10 cellular contexts compared by ENCODE assay signal in genomic region chr10:117241541-117242462, GRCh38. TPM values are rescaled to one million over a fixed set of nuclear protein-coding genes. Genes with fewer than 3 reads are reported as not detected.
DNase-seq lines count a peak whose midpoint lies in the region; ATAC-seq, FAIRE-seq and TF ChIP-seq lines count a peak whose summit lies in the region.
"Had no signal": no experiment of that assay in that cellular context is flagged by ENCODE, and none has a peak within 500 bp of the region (broad histone marks: within the 10 kb centered on the region; RNA-seq: fewer than 3 reads in every experiment).

No MANE protein-coding gene starts in this region.

- no TSS peak for BruUV-seq in K562 (replicated peaks; lab: Mats Ljungman, UMichigan)
- BruUV-seq in HepG2 (replicated peaks; lab: Mats Ljungman, UMichigan), result no TSS peak

- H3K79me2 ChIP-seq in K562 (ENCODE audit: control insufficient read depth, insufficient read depth, low read length), result no peaks in the 10 kb centered on the region
- no peaks in the 10 kb centered on the region for H3K79me2 ChIP-seq in HepG2 (ENCODE audit: insufficient read depth, low read length)

- H3K4me1 ChIP-seq in left ventricle myocardium inferior (peaks cover 11% of the 10 kb centered on the region), heart right ventricle (peaks cover 0 to 10% (median 3%) of the 10 kb centered on the region in 9 donors), K562 (replicated peaks in 1 of 2; ENCODE audit: control insufficient read depth in 2 of 2, insufficient read depth in 2 of 2, low read length in 2 of 2) (peaks cover 0 to 17% of the 10 kb centered on the region in 2 experiments; a peak in 2 of 5 replicates), HepG2 (ENCODE audit: insufficient read depth, low read length) (0 out of 2 replicates have a peak, but pooled peaks cover 7% of the 10 kb centered on the region), vagina (peaks cover 5% of the 10 kb centered on the region), sigmoid colon (peaks cover 0 to 17% (median 11%) of the 10 kb centered on the region in 4 donors)

- H3K4me3 ChIP-seq in left ventricle myocardium inferior (peak overlapping the region; percentile 46), heart right ventricle (peak overlapping the region in 4 of 10 donors; percentile 14 to 37 (median 22)), K562 (no peak overlapping the region), HepG2 (replicated peaks in 1 of 3; ENCODE audit: insufficient read depth in 1 of 3, low read depth in 2 of 3, low read length in 3 of 3) (peak overlapping the region in 2 of 3 experiments; percentile 16 to 57; a peak in 3 of 6 replicates), vagina (peak overlapping the region; percentile 51 to 53), sigmoid colon (peak overlapping the region in 2 of 4 donors; percentile 18 to 23)

- POLR2A ChIA-PET in K562 (lab: Yijun Ruan, JAX), result interaction anchor here (0.6 to 1.5 kb wide), 4 partner anchors 24 to 103 kb away, joined by 3 to 4 read pairs (median 3); no protein-coding TSS in a partner anchor
- POLR2A ChIA-PET in HepG2 (lab: Yijun Ruan, JAX), result no interaction called here
- POLR2A ChIA-PET in HEK293T (lab: Yijun Ruan, JAX), result no interaction called here

- H3K9me1 ChIP-seq in K562 (ENCODE audit: control insufficient read depth, insufficient read depth, low read length), result no peaks in the 10 kb centered on the region

- TF ChIP-seq RAD21 in K562 (CRISPR knock-in tag; conservative IDR thresholded peaks at IDR 0.05 in 1 of 2, IDR thresholded peaks at IDR 0.05 in 1 of 2) (no peak), HepG2 (CRISPR knock-in tag; IDR thresholded peaks at IDR 0.05) (no peak)

- intact Hi-C loops in left ventricle myocardium inferior (cut with micrococcal nuclease), result no loop called here
- intact Hi-C loops in heart right ventricle (cut with DNase I), result no loop called here
- intact Hi-C loops in K562 (cut with micrococcal nuclease), result no loop called here
- intact Hi-C loops in HepG2 (cut with micrococcal nuclease; ENCODE audit: unreplicated experiment), result no loop called here
- intact Hi-C loops in vagina (cut with DNase I), result no loop called here
- intact Hi-C loops in sigmoid colon (cut with DNase I), result no loop called here

- H4K20me1 ChIP-seq in K562 (replicated peaks; ENCODE audit: control insufficient read depth, insufficient read depth, low read length) (no peaks in the 10 kb centered on the region), HepG2 (ENCODE audit: insufficient read depth, low read length) (no peaks in the 10 kb centered on the region)

- TF ChIP-seq POLR2A in K562 (conservative IDR thresholded peaks at IDR 0.05), result no peak
- no peak for TF ChIP-seq POLR2A in HepG2 (IDR thresholded peaks at IDR 0.05; ENCODE audit: insufficient read depth in 1 of 2, low read depth in 2 of 2, low read length in 2 of 2)
- TF ChIP-seq POLR2A in vagina (IDR thresholded peaks at IDR 0.05), result no peak
- TF ChIP-seq POLR2A in sigmoid colon (IDR thresholded peaks at IDR 0.05), result no peak

- CTCF ChIA-PET in K562 (lab: Yijun Ruan, JAX; ENCODE audit: low intra/inter-chr PET ratio) (no interaction called here), HepG2 (lab: Yijun Ruan, JAX; ENCODE audit: low intra/inter-chr PET ratio, low total read pairs) (no interaction called here), HEK293T (lab: Yijun Ruan, JAX) (no interaction called here)

- TF ChIP-seq CTCF in left ventricle myocardium inferior (IDR thresholded peaks at IDR 0.05; ENCODE audit: borderline replicate concordance) (no peak), heart right ventricle (IDR thresholded peaks at IDR 0.05) (no peak), K562 (IDR thresholded peaks at IDR 0.05 in 2 of 3, conservative IDR thresholded peaks at IDR 0.05 in 1 of 3; ENCODE audit: insufficient read depth in 2 of 3, low read depth in 1 of 3, low read length in 3 of 3) (no peak), HepG2 (CRISPR knock-in tag; IDR thresholded peaks at IDR 0.05) (no peak), vagina (IDR thresholded peaks at IDR 0.05) (no peak), sigmoid colon (IDR thresholded peaks at IDR 0.05) (no peak)

- H2AFZ ChIP-seq in K562 (ENCODE audit: low read depth, low read length) (no peak overlapping the region), HepG2 (ENCODE audit: low read length) (no peak overlapping the region)

- H3K9me3 ChIP-seq in left ventricle myocardium inferior (replicated peaks), result no peaks in the 10 kb centered on the region
- H3K9me3 ChIP-seq in heart right ventricle, result peaks cover 0 to 4% (median 0%) of the 10 kb centered on the region in 11 donors
- H3K9me3 ChIP-seq in K562 (replicated peaks; ENCODE audit: control insufficient read depth, insufficient read depth, low read depth, low read length), result no peaks in the 10 kb centered on the region
- no peaks in the 10 kb centered on the region for H3K9me3 ChIP-seq in HepG2 (ENCODE audit: low read length)
- H3K9me3 ChIP-seq in vagina, result no peaks in the 10 kb centered on the region
- H3K9me3 ChIP-seq in sigmoid colon, result no peaks in the 10 kb centered on the region

- in situ Hi-C loops in K562 (cut with MboI) (loop anchor here (25.0 kb wide), 1 partner anchor 195 kb away; no protein-coding TSS in a partner anchor), HepG2 (cut with HindIII; ENCODE audit: extremely low pct_ligation_motif_present, low pct_unique_long_range_greater_than_20kb) (no loop called here)

- H3K4me2 ChIP-seq in K562 (ENCODE audit: insufficient read depth, low read length) (no peak overlapping the region), HepG2 (ENCODE audit: low read depth, low read length) (peak overlapping the region; percentile 65; the same call in 1 of the 2 replicates)

- H3K27me3 ChIP-seq in left ventricle myocardium inferior (ENCODE audit: low read depth) (peaks cover 96% of the 10 kb centered on the region), heart right ventricle (peaks cover 9 to 90% (median 79%) of the 10 kb centered on the region in 7 donors), K562 (ENCODE audit: control insufficient read depth in 2 of 2, insufficient read depth in 2 of 2, low read length in 2 of 2) (peaks cover 3 to 27% of the 10 kb centered on the region in 2 experiments; a peak in 4 of 5 replicates), HepG2 (ENCODE audit: control insufficient read depth in 1 of 2, insufficient read depth in 2 of 2, low read length in 2 of 2) (peaks cover 9 to 69% of the 10 kb centered on the region in 2 experiments; a peak in 4 of 5 replicates), vagina (no peaks in the 10 kb centered on the region), sigmoid colon (peaks cover 25 to 45% (median 26%) of the 10 kb centered on the region in 3 donors)

- TF ChIP-seq EP300 in K562 (IDR thresholded peaks at IDR 0.05; ENCODE audit: low read length) (peak; percentile 25; the same call in 1 of the 2 replicates), HepG2 (IDR thresholded peaks at IDR 0.05; ENCODE audit: low read depth in 2 of 2, low read length in 2 of 2) (no peak), HepG2 (CRISPR knock-in tag; IDR thresholded peaks at IDR 0.05; ENCODE audit: borderline replicate concordance) (no peak), sigmoid colon (IDR thresholded peaks at IDR 0.05) (no peak)

- FAIRE-seq in K562 (lab: Jason Lieb, UNC), result peak; percentile 37
- no peak for FAIRE-seq in HepG2 (lab: Jason Lieb, UNC)

- H3K27ac ChIP-seq in left ventricle myocardium inferior (replicated peaks) (no peak overlapping the region), heart right ventricle (no peak overlapping the region), K562 (ENCODE audit: extremely low read depth, low read depth, low read length) (no peak overlapping the region), HepG2 (ENCODE audit: extremely low read length, insufficient read depth, low read length) (no peak overlapping the region), vagina (peak overlapping the region; percentile 80), sigmoid colon (no peak overlapping the region)

- H3K9ac ChIP-seq in K562 (ENCODE audit: insufficient read depth in 1 of 2, low read depth in 2 of 2, low read length in 2 of 2), result peak overlapping the region in 1 of 2 experiments; percentile 26; a peak in 1 of 4 replicates
- no peak overlapping the region for H3K9ac ChIP-seq in HepG2 (ENCODE audit: insufficient read depth, low read depth, low read length)

- H3K36me3 ChIP-seq in left ventricle myocardium inferior (no peaks in the 10 kb centered on the region), heart right ventricle (no peaks in the 10 kb centered on the region), K562 (ENCODE audit: control insufficient read depth, insufficient read depth, low read length) (no peaks in the 10 kb centered on the region), HepG2 (replicated peaks in 1 of 2; ENCODE audit: control insufficient read depth in 1 of 2, insufficient read depth in 2 of 2, low read length in 2 of 2) (no peaks in the 10 kb centered on the region), vagina (no peaks in the 10 kb centered on the region), sigmoid colon (no peaks in the 10 kb centered on the region)

- 5 to 6% methylated on average over 49 to 56 of the region's 56 CpGs for WGBS in heart right ventricle, 2 donors
- 1% methylated on average over 15 of the region's 56 CpGs for WGBS in K562 (ENCODE audit: insufficient coverage, low coverage, missing lambda C conversion rate)
- 41% methylated on average over 18 of the region's 56 CpGs for WGBS in HepG2 (ENCODE audit: low lambda C conversion rate)
- 6 to 7% methylated on average over 56 of the region's 56 CpGs for WGBS in sigmoid colon, 2 donors

- no peak for DNase-seq in left ventricle myocardium inferior
- no peak for DNase-seq in heart right ventricle
- peak in 3 of 4 experiments; percentile 21 to 62 (median 47) for DNase-seq in K562 (ENCODE audit: extremely low read depth in 1 of 4, low spot score in 3 of 4)
- DNase-seq in HepG2 (ENCODE audit: low spot score), result no peak
- DNase-seq in vagina (ENCODE audit: extremely low spot score in 2 of 2), result no peak
- DNase-seq in HEK293T (ENCODE audit: extremely low spot score), result no peak
- DNase-seq in sigmoid colon, result no peak
- DNase-seq: naive B cell; stimulated activated naive CD4-positive, alpha-beta T cell treated with Interleukin-2 at 50 U/mL for 16 hours had no signal

- no peak for ATAC-seq in heart right ventricle
- peak; percentile 79 for ATAC-seq in K562
- peak; percentile 71 for ATAC-seq in HepG2
- no peak for ATAC-seq in GM18870 (IDR thresholded peaks at IDR 0.05; ENCODE audit: unreplicated experiment)

RNA-seq across cellular contexts. Expression of gene SLC18A2, which starts 0.9 kb away (rescaled TPM):
- 0.05 TPM for total RNA-seq in left ventricle myocardium inferior
- total RNA-seq in heart right ventricle, result under 1 TPM in 9 of 10 donors, not detected in 1; 0.12 to 0.47 (median 0.20) TPM
- polyA plus RNA-seq in heart right ventricle, result under 1 TPM; 0.07 to 0.12 TPM
- total RNA-seq in K562 (2011; cell fraction: chromatin; rRNA removed; ENCODE audit: low replicate concordance), result not detected in 2 replicates
- total RNA-seq in K562 (2011; cell fraction: nucleolus; rRNA removed), result not detected in 2 replicates
- total RNA-seq in K562 (2011; cell fraction: nucleoplasm; rRNA removed), result not detected in 2 replicates
- total RNA-seq in K562 (2014; rRNA removed), result 0.05 and 0.37 TPM in 2 replicates
- total RNA-seq in K562 (2014; rRNA removed; fragmentation: Illumina TruSeq; extraction: Trizol), result 0.40 and 0.45 TPM in 2 replicates
- total RNA-seq in K562 (2015; rRNA removed; fragmentation: Illumina TruSeq; extraction: Trizol), result 0.87 and 1.1 TPM in 2 replicates
- 0.40 and 0.45 TPM in 2 replicates for total RNA-seq in K562 (2021)
- 0.03 and 0.07 TPM in 2 replicates for polyA plus RNA-seq in K562 (2011; rRNA removed)
- 0.01 TPM in 1 of 2 replicates, not detected in the other for polyA plus RNA-seq in K562 (2011; cell fraction: cytosol; rRNA removed)
- polyA plus RNA-seq in K562 (2011; cell fraction: nucleus; rRNA removed), result 0.03 and 0.04 TPM in 2 replicates
- 3.2 and 3.7 TPM in 2 replicates for polyA plus RNA-seq in K562 (2012)
- polyA plus RNA-seq in K562 (2014; fragmentation: Illumina TruSeq; extraction: Trizol), result 0.22 and 0.49 TPM in 2 replicates
- polyA plus RNA-seq in K562 (2014; fragmentation: Nextera tagmentation; extraction: Ambion mirVana), result 1 to 10 TPM; 3.8 to 5.4 TPM
- 0.05 and 0.25 TPM in 2 replicates for polyA plus RNA-seq in K562 (2014; rRNA removed)
- 0.03 and 0.07 TPM in 2 replicates for polyA minus RNA-seq in K562 (2011; rRNA and poly(A)+ RNA removed)
- polyA minus RNA-seq in K562 (2011; cell fraction: cytosol; rRNA and poly(A)+ RNA removed), result not detected in 2 replicates
- polyA minus RNA-seq in K562 (2011; cell fraction: nucleus; rRNA and poly(A)+ RNA removed), result 0.11 TPM in 1 of 2 replicates, not detected in the other
- not detected in 2 replicates for total RNA-seq in HepG2 (2016; rRNA removed; fragmentation: Illumina TruSeq; extraction: Trizol)
- not detected in 2 replicates for total RNA-seq in HepG2 (2016; cell fraction: cytosol; rRNA removed; fragmentation: Illumina TruSeq; extraction: Trizol; ENCODE audit: low read depth)
- not detected in 2 replicates for total RNA-seq in HepG2 (2016; cell fraction: insoluble cytoplasmic fraction; rRNA removed; fragmentation: Illumina TruSeq; extraction: Trizol)
- not detected in 2 replicates for total RNA-seq in HepG2 (2016; cell fraction: membrane; rRNA removed; fragmentation: Illumina TruSeq; extraction: Trizol)
- not detected in 2 replicates for total RNA-seq in HepG2 (2016; cell fraction: nucleus; rRNA removed; fragmentation: Illumina TruSeq; extraction: Trizol)
- polyA plus RNA-seq in HepG2 (2011; rRNA removed), result not detected in 2 replicates
- polyA plus RNA-seq in HepG2 (2011; cell fraction: cytosol; rRNA removed), result not detected in 2 replicates
- not detected in 2 replicates for polyA plus RNA-seq in HepG2 (2011; cell fraction: nucleus; rRNA removed)
- not detected in 2 replicates for polyA plus RNA-seq in HepG2 (2012)
- not detected in 2 replicates for polyA plus RNA-seq in HepG2 (2016; cell fraction: cytosol; fragmentation: Illumina TruSeq; extraction: Trizol; ENCODE audit: low read depth)
- not detected in 2 replicates for polyA plus RNA-seq in HepG2 (2016; cell fraction: insoluble cytoplasmic fraction; fragmentation: Illumina TruSeq; extraction: Trizol; ENCODE audit: low read depth)
- polyA plus RNA-seq in HepG2 (2016; cell fraction: membrane; fragmentation: Illumina TruSeq; extraction: Trizol; ENCODE audit: low read depth), result not detected in 2 replicates
- not detected in 2 replicates for polyA plus RNA-seq in HepG2 (2016; cell fraction: nucleus; fragmentation: Illumina TruSeq; extraction: Trizol; ENCODE audit: insufficient read depth, low read depth)
- not detected in 2 replicates for polyA minus RNA-seq in HepG2 (2011; rRNA and poly(A)+ RNA removed; ENCODE audit: low replicate concordance)
- not detected in 2 replicates for polyA minus RNA-seq in HepG2 (2011; cell fraction: cytosol; rRNA and poly(A)+ RNA removed)
- not detected in 2 replicates for polyA minus RNA-seq in HepG2 (2011; cell fraction: nucleus; rRNA and poly(A)+ RNA removed)
- 11.5 TPM for total RNA-seq in vagina
- 1 to 10 TPM in 1 of 4 donors, under 1 TPM in 3; 0.54 to 1.4 (median 0.77) TPM for total RNA-seq in sigmoid colon
- polyA plus RNA-seq in sigmoid colon, result under 1 TPM; 0.23 to 0.60 (median 0.25) TPM

RNA-seq across cellular contexts. Expression of gene KCNK18, which starts 44.5 kb away (rescaled TPM):
- total RNA-seq in left ventricle myocardium inferior (not detected), heart right ventricle (not detected), K562 (2014; rRNA removed) (not detected in 2 replicates), K562 (2014; rRNA removed; fragmentation: Illumina TruSeq; extraction: Trizol) (not detected in 2 replicates), K562 (2015; rRNA removed; fragmentation: Illumina TruSeq; extraction: Trizol) (not detected in 2 replicates), K562 (2021) (not detected in 2 replicates), HepG2 (2016; rRNA removed; fragmentation: Illumina TruSeq; extraction: Trizol) (not detected in 2 replicates), vagina (not detected), sigmoid colon (not detected)
- polyA plus RNA-seq in heart right ventricle (not detected), K562 (2011; rRNA removed) (not detected in 2 replicates), K562 (2014; fragmentation: Illumina TruSeq; extraction: Trizol) (not detected in 2 replicates), K562 (2014; fragmentation: Nextera tagmentation; extraction: Ambion mirVana) (not detected), K562 (2014; rRNA removed) (not detected in 2 replicates), HepG2 (2011; rRNA removed) (not detected in 2 replicates), sigmoid colon (not detected)
- not detected in 2 replicates for total RNA-seq in K562 (2011; cell fraction: chromatin; rRNA removed; ENCODE audit: low replicate concordance)
- total RNA-seq in K562 (2011; cell fraction: nucleolus; rRNA removed), result not detected in 2 replicates
- not detected in 2 replicates for total RNA-seq in K562 (2011; cell fraction: nucleoplasm; rRNA removed)
- not detected in 2 replicates for polyA plus RNA-seq in K562 (2011; cell fraction: cytosol; rRNA removed)
- polyA plus RNA-seq in K562 (2011; cell fraction: nucleus; rRNA removed), result not detected in 2 replicates
- polyA plus RNA-seq in K562 (2012), result not detected in 2 replicates
- polyA minus RNA-seq in K562 (2011; rRNA and poly(A)+ RNA removed), result not detected in 2 replicates
- polyA minus RNA-seq in K562 (2011; cell fraction: cytosol; rRNA and poly(A)+ RNA removed), result not detected in 2 replicates
- polyA minus RNA-seq in K562 (2011; cell fraction: nucleus; rRNA and poly(A)+ RNA removed), result not detected in 2 replicates
- total RNA-seq in HepG2 (2016; cell fraction: cytosol; rRNA removed; fragmentation: Illumina TruSeq; extraction: Trizol; ENCODE audit: low read depth), result not detected in 2 replicates
- total RNA-seq in HepG2 (2016; cell fraction: insoluble cytoplasmic fraction; rRNA removed; fragmentation: Illumina TruSeq; extraction: Trizol), result not detected in 2 replicates
- total RNA-seq in HepG2 (2016; cell fraction: membrane; rRNA removed; fragmentation: Illumina TruSeq; extraction: Trizol), result not detected in 2 replicates
- total RNA-seq in HepG2 (2016; cell fraction: nucleus; rRNA removed; fragmentation: Illumina TruSeq; extraction: Trizol), result not detected in 2 replicates
- not detected in 2 replicates for polyA plus RNA-seq in HepG2 (2011; cell fraction: cytosol; rRNA removed)
- polyA plus RNA-seq in HepG2 (2011; cell fraction: nucleus; rRNA removed), result not detected in 2 replicates
- polyA plus RNA-seq in HepG2 (2012), result not detected in 2 replicates
- not detected in 2 replicates for polyA plus RNA-seq in HepG2 (2016; cell fraction: cytosol; fragmentation: Illumina TruSeq; extraction: Trizol; ENCODE audit: low read depth)
- not detected in 2 replicates for polyA plus RNA-seq in HepG2 (2016; cell fraction: insoluble cytoplasmic fraction; fragmentation: Illumina TruSeq; extraction: Trizol; ENCODE audit: low read depth)
- not detected in 2 replicates for polyA plus RNA-seq in HepG2 (2016; cell fraction: membrane; fragmentation: Illumina TruSeq; extraction: Trizol; ENCODE audit: low read depth)
- polyA plus RNA-seq in HepG2 (2016; cell fraction: nucleus; fragmentation: Illumina TruSeq; extraction: Trizol; ENCODE audit: insufficient read depth, low read depth), result not detected in 2 replicates
- not detected in 2 replicates for polyA minus RNA-seq in HepG2 (2011; rRNA and poly(A)+ RNA removed; ENCODE audit: low replicate concordance)
- not detected in 2 replicates for polyA minus RNA-seq in HepG2 (2011; cell fraction: cytosol; rRNA and poly(A)+ RNA removed)
- not detected in 2 replicates for polyA minus RNA-seq in HepG2 (2011; cell fraction: nucleus; rRNA and poly(A)+ RNA removed)

Comparison
In these comparisons a context has a peak if more than half of its experiments do, and no peak if none do; other contexts are left out.
1. DNase-seq: peak in K562 (3 of 4); none in left ventricle myocardium inferior (single experiment), heart right ventricle (0 of 2), HepG2 (single experiment), vagina (0 of 2), HEK293T (single experiment) and sigmoid colon (single experiment).
2. ATAC-seq: peak in K562 (single experiment) and HepG2 (single experiment); none in heart right ventricle (0 of 8) and GM18870 (single experiment).